24 cellular contexts compared by ENCODE assay signal in the genomic region with DNA sequence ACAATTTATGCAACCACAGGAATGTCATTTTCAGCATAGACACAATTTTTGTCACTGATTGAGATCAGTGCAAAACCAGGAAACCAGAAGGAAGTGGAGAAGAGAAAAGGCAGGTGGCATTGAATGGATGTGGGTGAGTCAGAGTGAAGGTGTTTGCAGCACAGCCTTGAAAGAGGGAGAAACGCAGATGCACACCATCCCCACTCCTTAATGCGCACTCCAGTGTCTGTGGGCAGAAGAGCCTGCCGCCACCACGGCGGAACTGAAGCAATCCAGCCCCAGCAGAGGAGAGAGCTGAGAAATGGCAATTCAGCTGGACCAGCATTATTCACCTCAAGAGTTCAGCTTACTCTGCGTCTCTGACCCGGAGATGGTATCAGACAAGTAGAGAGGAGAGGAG.
DNase-seq lines count a peak whose midpoint lies in the region; TF ChIP-seq lines count a peak whose summit lies in the region.
"Had no signal": no experiment of that assay in that cellular context is flagged by ENCODE, and none has a peak within 500 bp of the region (broad histone marks: within the 10 kb centered on the region; RNA-seq: fewer than 3 reads in every experiment).

No MANE protein-coding gene starts in this region.

- H3K27ac Mint-ChIP-seq in chondrocyte (ENCODE audit: unreplicated experiment), result no peak overlapping the region
- H3K27ac Mint-ChIP-seq: CD4-positive, alpha-beta memory T cell; T-cell had no signal

- H3K4me3 ChIP-seq in parathyroid adenoma (ENCODE audit: low read depth, low read length), result no peak overlapping the region
- H3K4me3 ChIP-seq: A549, MG63, SJSA1 had no signal

- peak; percentile 16 for DNase-seq in DMS53 treated with DMSO at 0.1 percent for 48 hours (lab: John Stamatoyannopoulos, UW; ENCODE audit: unreplicated experiment)
- DNase-seq in H4 (ENCODE audit: low spot score), result peak; percentile 5
- peak; percentile 3 for DNase-seq in SW480 (ENCODE audit: low spot score)
- no peak for DNase-seq in chondrocyte (ENCODE audit: low spot score)
- no peak for DNase-seq in middle frontal gyrus (ENCODE audit: extremely low spot score, low spot score)
- no peak for DNase-seq in RKO (ENCODE audit: low spot score)
- DNase-seq: AML-193; C1 segment of cervical spinal cord; CD4-positive, alpha-beta memory T cell; COR-L47; DMS79 treated with DMSO at 0.1 percent for 48 hours; KG1; MG63; NCI-H1105 treated with DMSO at 0.1 percent for 48 hours; NCI-H2029; NCI-H2171; NCI-H226; NCI-H510A; NCI-H69; OCI-M1; T-cell had no signal

- H3K36me3 ChIP-seq in parathyroid adenoma (ENCODE audit: control insufficient read depth, insufficient read depth, low read length), result no peaks in the 10 kb centered on the region
- H3K36me3 ChIP-seq: MG63, SJSA1 had no signal

- H2AFZ ChIP-seq in parathyroid adenoma, result peak overlapping the region; percentile 25

- peaks cover 4% of the 10 kb centered on the region for H3K4me1 Mint-ChIP-seq in chondrocyte (ENCODE audit: low read depth)
- H3K4me1 Mint-ChIP-seq: CD4-positive, alpha-beta memory T cell; T-cell had no signal

- H3K27me3 ChIP-seq in parathyroid adenoma (ENCODE audit: control insufficient read depth, insufficient read depth, low read length), result no peaks in the 10 kb centered on the region
- H3K27me3 ChIP-seq: MG63, SJSA1 had no signal

- no peak overlapping the region for H3K4me2 ChIP-seq in parathyroid adenoma (ENCODE audit: low read length)
- H3K4me2 ChIP-seq: A549 had no signal

- H3K79me2 ChIP-seq in parathyroid adenoma, result no peaks in the 10 kb centered on the region

- no peaks in the 10 kb centered on the region for H3K27me3 Mint-ChIP-seq in chondrocyte (ENCODE audit: low read depth)
- H3K27me3 Mint-ChIP-seq: CD4-positive, alpha-beta memory T cell; T-cell had no signal

- no peaks in the 10 kb centered on the region for H3K36me3 Mint-ChIP-seq in chondrocyte (ENCODE audit: low read depth)
- H3K36me3 Mint-ChIP-seq: CD4-positive, alpha-beta memory T cell; T-cell had no signal

- TF ChIP-seq CTCF in parathyroid adenoma (IDR thresholded peaks at IDR 0.05) (no peak), chondrocyte (IDR thresholded peaks at IDR 0.05) (no peak)

- H3K9me3 Mint-ChIP-seq in chondrocyte (ENCODE audit: low read depth), result peaks cover 44% of the 10 kb centered on the region

- no peak overlapping the region for H3K4me3 Mint-ChIP-seq in chondrocyte (ENCODE audit: unreplicated experiment)
- H3K4me3 Mint-ChIP-seq: CD4-positive, alpha-beta memory T cell; T-cell had no signal

- peak overlapping the region; percentile 68 for H3K27ac ChIP-seq in parathyroid adenoma
- H3K27ac ChIP-seq: A549, SJSA1 had no signal

- H3K9ac ChIP-seq in parathyroid adenoma, result no peak overlapping the region

- peaks cover 7% of the 10 kb centered on the region for H3K4me1 ChIP-seq in parathyroid adenoma
- H3K4me1 ChIP-seq: A549, SJSA1 had no signal

- no peaks in the 10 kb centered on the region for H3K9me3 ChIP-seq in parathyroid adenoma (ENCODE audit: control insufficient read depth, low read length)
- H3K9me3 ChIP-seq: A549, MG63 had no signal

Comparison
In these comparisons a context has a peak if more than half of its experiments do, and no peak if none do; other contexts are left out.
1. DNase-seq: peak in DMS53 treated with DMSO at 0.1 percent for 48 hours (single experiment), H4 (single experiment) and SW480 (single experiment); none in chondrocyte (single experiment), middle frontal gyrus (single experiment) and RKO (single experiment).